In genomic region chr19:47779524-47780214, GRCh38 we compare ENCODE assay signal across 1 cellular context.
TF ChIP-seq lines count a peak whose summit lies in the region.

No MANE protein-coding gene starts in this region.

TF ChIP-seq in GM12878, 131 proteins besides CTCF, POLR2A, EP300 and RAD21:
- TF ChIP-seq IKZF2 (IDR thresholded peaks at IDR 0.05), result no peak
- 0 out of 2 replicates have a peak, but pooled peaks have one; percentile 43 for TF ChIP-seq MLLT1 (IDR thresholded peaks at IDR 0.05)
TF ChIP-seq in GM12878: peak in this region for 1.
